In genomic region chr14:85532570-85532969, GRCh38 we compare ENCODE assay signal across 9 cellular contexts. TPM values are rescaled to one million over a fixed set of nuclear protein-coding genes. Genes with fewer than 3 reads are reported as not detected.
DNase-seq lines count a peak whose midpoint lies in the region; ATAC-seq and TF ChIP-seq lines count a peak whose summit lies in the region.
"Had no signal": no experiment of that assay in that cellular context is flagged by ENCODE, and none has a peak within 500 bp of the region (broad histone marks: within the 10 kb centered on the region; RNA-seq: fewer than 3 reads in every experiment).

No MANE protein-coding gene starts in this region.

- no peak overlapping the region for H3K18ac ChIP-seq in H9 (ENCODE audit: insufficient read length, low read depth, low read length)

- peaks cover 2 to 5% of the 10 kb centered on the region in 2 experiments; a peak in 2 of 5 replicates for H3K9me3 Mint-ChIP-seq in H9

- H3K9me3 ChIP-seq in H9 (ENCODE audit: control insufficient read depth, low read depth, low read length) (no peaks in the 10 kb centered on the region), adipocyte (ENCODE audit: control insufficient read depth, low read length) (no peaks in the 10 kb centered on the region), iPS-15b (ENCODE audit: control insufficient read depth, insufficient read depth, low read length) (no peaks in the 10 kb centered on the region)

- no peaks in the 10 kb centered on the region for H3K79me1 ChIP-seq in H9 (ENCODE audit: insufficient read depth, low read depth, low read length, poor library complexity, severe bottlenecking)

- H3K27me3 ChIP-seq in H9 (ENCODE audit: insufficient read depth, low read length) (peaks cover 56% of the 10 kb centered on the region), adipocyte (replicated peaks; ENCODE audit: control insufficient read depth, insufficient read depth, low read length) (no peaks in the 10 kb centered on the region), iPS-15b (ENCODE audit: control insufficient read depth, insufficient read depth, low read length) (peaks cover 63% of the 10 kb centered on the region)

- no peak for ATAC-seq in GM21528 (IDR thresholded peaks at IDR 0.05; ENCODE audit: low FRiP score, unreplicated experiment)

- H3T11ph ChIP-seq in H9 (ENCODE audit: low read length), result no peak overlapping the region

- no peak overlapping the region for H3K14ac ChIP-seq in H9 (ENCODE audit: insufficient read depth, low read length)

- no peak overlapping the region for H4K91ac ChIP-seq in H9 (ENCODE audit: insufficient read length, low read depth, low read length)

- no peak overlapping the region for H3K4ac ChIP-seq in H9 (ENCODE audit: low read depth, low read length)

- H3K9ac ChIP-seq in H9 (ENCODE audit: extremely low read depth, insufficient read length, low read length) (peak overlapping the region; percentile 18), adipocyte (ENCODE audit: low read length) (peak overlapping the region; percentile 92), iPS-15b (ENCODE audit: low read depth, low read length) (no peak overlapping the region)

- no peaks in the 10 kb centered on the region for H3K36me3 ChIP-seq in adipocyte (ENCODE audit: control insufficient read depth, insufficient read depth, low read length, severe bottlenecking)
- H3K36me3 ChIP-seq in iPS-15b (ENCODE audit: control insufficient read depth, insufficient read depth, low read length), result no peaks in the 10 kb centered on the region

- peak overlapping the region; percentile 72 to 95 for H3K4me3 Mint-ChIP-seq in H9

- no peak overlapping the region for H2BK12ac ChIP-seq in H9 (ENCODE audit: insufficient read length, low read depth, low read length)

- H3K27me3 Mint-ChIP-seq in H9 (ENCODE audit: low read depth), result peaks cover 93% of the 10 kb centered on the region

- H4K8ac ChIP-seq in H9 (replicated peaks; ENCODE audit: insufficient read length, low read depth, low read length), result no peak overlapping the region

- H3K4me2 ChIP-seq in H9 (ENCODE audit: insufficient read depth, insufficient read length, low read length), result peak overlapping the region; percentile 73

- H3K56ac ChIP-seq in H9 (ENCODE audit: insufficient read length, low read depth, low read length), result no peak overlapping the region

- no peak overlapping the region for H3K27ac ChIP-seq in H9 (ENCODE audit: insufficient read length, low read depth, low read length)

- H3K4me3 ChIP-seq in adipocyte (ENCODE audit: low read length), result peak overlapping the region; percentile 91
- peak overlapping the region; percentile 75 for H3K4me3 ChIP-seq in iPS-15b (ENCODE audit: low read depth, low read length)
- H3K4me3 ChIP-seq in skeletal muscle cell (ENCODE audit: low read depth, low read length), result peak overlapping the region; percentile 89

- no peak overlapping the region for H4K5ac ChIP-seq in H9 (ENCODE audit: insufficient read length, low read depth, low read length)

- H3K4me1 ChIP-seq in H9 (ENCODE audit: insufficient read depth, low read length) (peaks cover 7% of the 10 kb centered on the region; the same call in 1 of the 2 replicates), adipocyte (ENCODE audit: control insufficient read depth, insufficient read depth, low read length) (peaks cover 55% of the 10 kb centered on the region), iPS-15b (ENCODE audit: control insufficient read depth, insufficient read depth, low read length) (peaks cover 12% of the 10 kb centered on the region)

- no peak overlapping the region for H2BK5ac ChIP-seq in H9 (ENCODE audit: insufficient read length, low read length)

- no peaks in the 10 kb centered on the region for H4K20me1 ChIP-seq in H9 (ENCODE audit: control insufficient read depth, insufficient read depth, insufficient read length)

- DNase-seq in H9, result no peak
- DNase-seq in adipocyte (ENCODE audit: low read depth), result no peak
- DNase-seq in skeletal muscle cell (ENCODE audit: low read depth), result no peak
- DNase-seq in NCI-H69 (lab: John Stamatoyannopoulos, UW), result no peak
- no peak for DNase-seq in KG1 (lab: John Stamatoyannopoulos, UW)
- DNase-seq in activated naive CD4-positive, alpha-beta T cell (lab: John Stamatoyannopoulos, UW), result no peak

- no peak for TF ChIP-seq CTCF in H9 (conservative IDR thresholded peaks at IDR 0.05)

- no peaks in the 10 kb centered on the region for H3K79me2 ChIP-seq in H9 (ENCODE audit: insufficient read depth, low read length)

- peaks cover 68 to 76% of the 10 kb centered on the region in 2 experiments for H3K4me1 Mint-ChIP-seq in H9

- peaks cover 53% of the 10 kb centered on the region for H3K23me2 ChIP-seq in H9 (ENCODE audit: insufficient read length, low read depth, low read length, poor library complexity, severe bottlenecking)

- H3K23ac ChIP-seq in H9 (ENCODE audit: insufficient read length, low read depth, low read length), result no peak overlapping the region

- no peaks in the 10 kb centered on the region for H3K36me3 Mint-ChIP-seq in H9 (ENCODE audit: insufficient read depth in 1 of 3, low read depth in 3 of 3)

- WGBS in H9 (ENCODE audit: extremely low coverage, insufficient read length, low lambda C conversion rate), result no CpG with 5 or more reads among the region's 6 CpGs

- no peak overlapping the region for H2BK20ac ChIP-seq in H9 (ENCODE audit: low read depth, low read length, poor library complexity, severe bottlenecking)

- no peak overlapping the region for H2AFZ ChIP-seq in H9 (ENCODE audit: low read length)

- no peak overlapping the region; a peak in 1 of 7 replicates for H3K27ac Mint-ChIP-seq in H9

- H2BK120ac ChIP-seq in H9 (ENCODE audit: low read depth, low read length, poor library complexity, severe bottlenecking), result no peak overlapping the region

- no peak overlapping the region for H2BK15ac ChIP-seq in H9 (ENCODE audit: low read depth, low read length)

- H2AK5ac ChIP-seq in H9 (ENCODE audit: insufficient read length, low read length), result no peak overlapping the region

RNA-seq across cellular contexts. Expression of gene FLRT2, which starts 2.6 kb away (rescaled TPM):
- total RNA-seq in H9 (2021), result 2.8 and 3.3 TPM in 2 replicates
- total RNA-seq: G401 had no signal
